ENCODE assay signal across 10 cellular contexts in genomic region chr3:126107203-126107939, GRCh38.
"Had no signal": no experiment of that assay in that cellular context is flagged by ENCODE, and none has a peak within 500 bp of the region (broad histone marks: within the 10 kb centered on the region; RNA-seq: fewer than 3 reads in every experiment).

No MANE protein-coding gene starts in this region.

- H3K4me3 ChIP-seq: body of pancreas, ovary, tibial nerve had no signal

- DNase-seq: body of pancreas; effector memory CD8-positive, alpha-beta T cell; erythroblast; glutamatergic neuron; left colon; mesenchymal stem cell; small intestine; T-helper 2 cell had no signal

- H3K27ac ChIP-seq: body of pancreas, ovary, tibial nerve had no signal

- H3K4me1 ChIP-seq: body of pancreas had no signal

- H3K36me3 ChIP-seq: ovary, tibial nerve had no signal

- H3K27me3 ChIP-seq: body of pancreas, ovary, tibial nerve had no signal

- H3K9me3 ChIP-seq: body of pancreas, ovary, tibial nerve had no signal

- ATAC-seq: body of pancreas; effector memory CD8-positive, alpha-beta T cell; left colon had no signal
